9 cellular contexts compared by ENCODE assay signal in the genomic region with DNA sequence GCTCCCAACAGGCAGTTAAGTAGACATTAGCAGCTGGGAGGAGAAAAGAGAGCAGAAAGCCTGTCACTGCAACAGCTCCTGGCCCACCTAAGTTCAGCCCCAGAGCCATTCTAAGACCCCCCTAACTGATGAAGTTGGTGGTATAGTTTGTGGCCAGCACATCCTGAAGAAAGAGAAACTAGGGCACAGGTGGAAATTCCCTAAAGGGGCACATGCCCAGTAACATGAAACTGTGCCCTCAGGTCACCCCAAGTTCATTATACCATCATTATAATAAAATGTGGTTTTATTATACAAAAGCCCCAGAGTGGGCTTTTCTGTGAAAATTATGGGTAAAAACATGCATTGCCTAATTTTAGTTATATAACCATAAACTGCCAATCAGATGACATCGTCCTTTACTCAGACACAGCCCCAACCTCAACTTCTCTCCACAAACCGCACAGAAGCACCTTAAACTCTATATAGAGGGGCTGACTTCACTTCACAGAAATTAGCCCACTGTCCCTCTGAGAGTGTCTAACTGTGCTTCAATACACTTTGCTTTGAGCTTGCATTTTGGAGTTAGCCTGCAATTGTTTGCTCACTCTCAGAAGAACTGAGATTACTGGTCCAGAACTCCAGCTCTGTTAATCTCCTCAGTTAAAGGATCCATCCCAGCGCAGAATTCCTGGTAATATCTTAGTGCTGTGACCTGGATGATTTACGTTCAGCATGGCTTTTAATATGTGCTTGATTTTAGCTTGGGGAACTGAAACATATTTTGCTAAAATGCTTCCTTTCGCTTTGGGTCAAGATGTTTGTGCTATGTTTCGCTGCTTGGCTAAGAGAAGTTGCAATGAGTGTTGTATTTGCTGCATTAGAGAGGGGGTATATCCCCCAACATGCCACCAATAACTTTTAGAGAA. TPM values are rescaled to one million over a fixed set of nuclear protein-coding genes. Genes with fewer than 3 reads are reported as not detected.
A peak's percentile ranks its signal among the peaks of the same experiment; 100 is the strongest.
DNase-seq lines count a peak whose midpoint lies in the region; ATAC-seq and TF ChIP-seq lines count a peak whose summit lies in the region.
"Had no signal": no experiment of that assay in that cellular context is flagged by ENCODE, and none has a peak within 500 bp of the region (broad histone marks: within the 10 kb centered on the region; RNA-seq: fewer than 3 reads in every experiment).

No MANE protein-coding gene starts in this region.

- peaks cover 22% of the 10 kb centered on the region for H3K36me3 Mint-ChIP-seq in T-helper 1 cell treated with Interleukin-12 subunit alpha and Interleukin-12 subunit beta and Interleukin-4 antibody, amounts not matched to agents 30 μg/mL and 1 μg/mL, for 36 hours (ENCODE audit: low read depth)
- H3K36me3 Mint-ChIP-seq in HFFc6 (ENCODE audit: low read depth): no peaks in the 10 kb centered on the region

- H3K36me3 ChIP-seq in HEK293 (ENCODE audit: control insufficient read depth in 2 of 2, insufficient read depth in 1 of 2, low read length in 2 of 2): no peaks in the 10 kb centered on the region
- no peaks in the 10 kb centered on the region for H3K36me3 ChIP-seq in mucosa of rectum (ENCODE audit: control insufficient read depth in 2 of 2, insufficient read depth in 2 of 2, low read length in 2 of 2)

- POLR2A ChIA-PET in HEK293 (lab: Yijun Ruan, JAX): no interaction called here

- no peaks in the 10 kb centered on the region for H3K27me3 ChIP-seq in mucosa of rectum (ENCODE audit: control insufficient read depth in 2 of 2, insufficient read depth in 2 of 2, low read length in 2 of 2)

- H3K4me3 ChIP-seq in HEK293 (ENCODE audit: low read depth, low read length): no peak overlapping the region
- H3K4me3 ChIP-seq in mucosa of rectum (ENCODE audit: low read length in 2 of 2): peak overlapping the region in 1 of 2 donors; percentile 20

- H3K4me1 Mint-ChIP-seq in T-helper 1 cell treated with Interleukin-12 subunit alpha and Interleukin-12 subunit beta and Interleukin-4 antibody, amounts not matched to agents 30 μg/mL and 1 μg/mL, for 36 hours (ENCODE audit: low read depth): peaks cover 82% of the 10 kb centered on the region
- peaks cover 2% of the 10 kb centered on the region for H3K4me1 Mint-ChIP-seq in HFFc6 (ENCODE audit: low read depth)

- H3K9me3 ChIP-seq in HEK293 (ENCODE audit: control insufficient read depth, insufficient read depth, low read depth, low read length): no peaks in the 10 kb centered on the region
- no peaks in the 10 kb centered on the region for H3K9me3 ChIP-seq in mucosa of rectum (ENCODE audit: control insufficient read depth in 2 of 2, low read length in 2 of 2)

- H3K9ac ChIP-seq in mucosa of rectum (ENCODE audit: low read depth in 1 of 2, low read length in 2 of 2): peak overlapping the region in 1 of 2 donors; percentile 34

- H3K4me3 Mint-ChIP-seq in T-helper 1 cell treated with Interleukin-12 subunit alpha and Interleukin-12 subunit beta and Interleukin-4 antibody, amounts not matched to agents 30 μg/mL and 1 μg/mL, for 36 hours: peak overlapping the region; percentile 93
- H3K4me3 Mint-ChIP-seq in HFFc6: no peak overlapping the region

- H3K27me3 Mint-ChIP-seq in T-helper 1 cell treated with Interleukin-12 subunit alpha and Interleukin-12 subunit beta and Interleukin-4 antibody, amounts not matched to agents 30 μg/mL and 1 μg/mL, for 36 hours (ENCODE audit: low read depth): no peaks in the 10 kb centered on the region
- H3K27me3 Mint-ChIP-seq in HFFc6 (ENCODE audit: insufficient read depth): peaks cover 12% of the 10 kb centered on the region

- no peak for ATAC-seq in HG02763 (IDR thresholded peaks at IDR 0.05; ENCODE audit: unreplicated experiment)
- no peak for ATAC-seq in HG03139 (IDR thresholded peaks at IDR 0.05; ENCODE audit: unreplicated experiment)

- intact Hi-C loops in posterior cingulate gyrus (cut with DNase I): no loop called here

- H3K27ac ChIP-seq in HEK293 (ENCODE audit: extremely low read depth, low read depth, low read length) (no peak overlapping the region), mucosa of rectum (ENCODE audit: low read depth in 2 of 2, low read length in 2 of 2) (peak overlapping the region; percentile 38 to 70)

- H3K27ac Mint-ChIP-seq in T-helper 1 cell treated with Interleukin-12 subunit alpha and Interleukin-12 subunit beta and Interleukin-4 antibody, amounts not matched to agents 30 μg/mL and 1 μg/mL, for 36 hours: peak overlapping the region; percentile 95
- H3K27ac Mint-ChIP-seq in HFFc6: no peak overlapping the region

- CTCF ChIA-PET in HEK293 (lab: Yijun Ruan, JAX): interaction anchor here (0.6 to 3.9 kb wide), 10 partner anchors 12 to 324 kb away, joined by 3 to 21 read pairs (median 5); a partner anchor contains a TSS

- TF ChIP-seq CTCF in GM10266 (IDR thresholded peaks at IDR 0.05; ENCODE audit: control insufficient read depth, insufficient read depth, low read depth, missing control alignments) (no peak), HEK293 (tag by site-specific recombination; IDR thresholded peaks at IDR 0.05) (no peak), HFFc6 (IDR thresholded peaks at IDR 0.05) (no peak)

- DNase-seq in GM10266 (ENCODE audit: extremely low spot score) (peak; percentile 50), HFFc6 (no peak), posterior cingulate gyrus (no peak)
- DNase-seq: Kasumi-1 had no signal

- no peaks in the 10 kb centered on the region for H3K9me3 Mint-ChIP-seq in T-helper 1 cell treated with Interleukin-12 subunit alpha and Interleukin-12 subunit beta and Interleukin-4 antibody, amounts not matched to agents 30 μg/mL and 1 μg/mL, for 36 hours
- no peaks in the 10 kb centered on the region for H3K9me3 Mint-ChIP-seq in HFFc6

- H3K4me1 ChIP-seq in HEK293 (ENCODE audit: control insufficient read depth, insufficient read depth, low read length) (no peaks in the 10 kb centered on the region), mucosa of rectum (ENCODE audit: control insufficient read depth in 2 of 2, insufficient read depth in 2 of 2, low read length in 2 of 2) (peaks cover 20 to 21% of the 10 kb centered on the region in 2 donors)

TF ChIP-seq in HEK293, 187 proteins besides CTCF, POLR2A, EP300 and RAD21 (continues in another document):
- no peak for TF ChIP-seq GLI2 (tag by site-specific recombination; IDR thresholded peaks at IDR 0.05; ENCODE audit: borderline replicate concordance, low read depth)
- TF ChIP-seq, protein P1, sequence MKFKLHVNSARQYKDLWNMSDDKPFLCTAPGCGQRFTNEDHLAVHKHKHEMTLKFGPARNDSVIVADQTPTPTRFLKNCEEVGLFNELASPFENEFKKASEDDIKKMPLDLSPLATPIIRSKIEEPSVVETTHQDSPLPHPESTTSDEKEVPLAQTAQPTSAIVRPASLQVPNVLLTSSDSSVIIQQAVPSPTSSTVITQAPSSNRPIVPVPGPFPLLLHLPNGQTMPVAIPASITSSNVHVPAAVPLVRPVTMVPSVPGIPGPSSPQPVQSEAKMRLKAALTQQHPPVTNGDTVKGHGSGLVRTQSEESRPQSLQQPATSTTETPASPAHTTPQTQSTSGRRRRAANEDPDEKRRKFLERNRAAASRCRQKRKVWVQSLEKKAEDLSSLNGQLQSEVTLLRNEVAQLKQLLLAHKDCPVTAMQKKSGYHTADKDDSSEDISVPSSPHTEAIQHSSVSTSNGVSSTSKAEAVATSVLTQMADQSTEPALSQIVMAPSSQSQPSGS (tag by site-specific recombination; IDR thresholded peaks at IDR 0.05; ENCODE audit: low read depth): peak; percentile 49; the same call in 1 of the 2 replicates
- no peak for TF ChIP-seq GLIS1 (tag by site-specific recombination; IDR thresholded peaks at IDR 0.05)
- no peak for TF ChIP-seq KLF1 (tag by site-specific recombination; IDR thresholded peaks at IDR 0.05)
- TF ChIP-seq BCL11B (tag by site-specific recombination; IDR thresholded peaks at IDR 0.05; ENCODE audit: low read depth): no peak
- TF ChIP-seq ZNF157 (tag by site-specific recombination; IDR thresholded peaks at IDR 0.05): no peak
- TF ChIP-seq ZNF211 (tag by site-specific recombination; IDR thresholded peaks at IDR 0.05; ENCODE audit: low read depth): no peak

RNA-seq across cellular contexts. Expression of a gene that starts 1.8 kb away (rescaled TPM):
- total RNA-seq in HFFc6 (2021; fragmentation: NEBNext Ultra II Directional; extraction: Animal tissue kit (Norgen Biotek cat#: 25700)): 1 to 10 TPM; 1.0 to 2.3 (median 2.2) TPM

RNA-seq across cellular contexts. Expression of a gene that starts 39.2 kb away (rescaled TPM):
- not detected for total RNA-seq in HFFc6 (2021; fragmentation: NEBNext Ultra II Directional; extraction: Animal tissue kit (Norgen Biotek cat#: 25700))
